ENCODE assay signal across 1 cellular context in the genomic region with DNA sequence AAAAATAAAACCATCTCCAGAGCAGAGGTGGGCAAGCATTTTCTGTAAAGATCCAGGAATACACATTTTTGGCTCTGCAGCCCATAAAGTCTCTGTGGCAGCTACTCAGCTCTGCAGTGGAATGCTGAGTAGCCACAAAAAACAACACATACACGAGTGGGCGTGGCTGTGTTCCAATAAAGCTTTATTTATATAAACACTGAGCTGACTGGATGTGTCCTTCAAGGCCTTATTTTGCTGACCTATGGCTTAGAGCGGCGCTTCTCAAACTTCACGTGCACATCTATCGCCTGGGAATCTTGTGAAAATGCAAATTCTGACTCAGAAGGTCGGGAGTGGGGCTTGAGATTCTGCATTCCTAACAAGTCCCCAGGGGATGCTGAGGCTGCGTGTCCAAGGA.
A peak's percentile ranks its signal among the peaks of the same experiment; 100 is the strongest.
TF ChIP-seq lines count a peak whose summit lies in the region.

No MANE protein-coding gene starts in this region.

TF ChIP-seq in HepG2, 621 proteins besides CTCF, POLR2A, EP300 and RAD21 (continued from another document):
- TF ChIP-seq, protein P1, sequence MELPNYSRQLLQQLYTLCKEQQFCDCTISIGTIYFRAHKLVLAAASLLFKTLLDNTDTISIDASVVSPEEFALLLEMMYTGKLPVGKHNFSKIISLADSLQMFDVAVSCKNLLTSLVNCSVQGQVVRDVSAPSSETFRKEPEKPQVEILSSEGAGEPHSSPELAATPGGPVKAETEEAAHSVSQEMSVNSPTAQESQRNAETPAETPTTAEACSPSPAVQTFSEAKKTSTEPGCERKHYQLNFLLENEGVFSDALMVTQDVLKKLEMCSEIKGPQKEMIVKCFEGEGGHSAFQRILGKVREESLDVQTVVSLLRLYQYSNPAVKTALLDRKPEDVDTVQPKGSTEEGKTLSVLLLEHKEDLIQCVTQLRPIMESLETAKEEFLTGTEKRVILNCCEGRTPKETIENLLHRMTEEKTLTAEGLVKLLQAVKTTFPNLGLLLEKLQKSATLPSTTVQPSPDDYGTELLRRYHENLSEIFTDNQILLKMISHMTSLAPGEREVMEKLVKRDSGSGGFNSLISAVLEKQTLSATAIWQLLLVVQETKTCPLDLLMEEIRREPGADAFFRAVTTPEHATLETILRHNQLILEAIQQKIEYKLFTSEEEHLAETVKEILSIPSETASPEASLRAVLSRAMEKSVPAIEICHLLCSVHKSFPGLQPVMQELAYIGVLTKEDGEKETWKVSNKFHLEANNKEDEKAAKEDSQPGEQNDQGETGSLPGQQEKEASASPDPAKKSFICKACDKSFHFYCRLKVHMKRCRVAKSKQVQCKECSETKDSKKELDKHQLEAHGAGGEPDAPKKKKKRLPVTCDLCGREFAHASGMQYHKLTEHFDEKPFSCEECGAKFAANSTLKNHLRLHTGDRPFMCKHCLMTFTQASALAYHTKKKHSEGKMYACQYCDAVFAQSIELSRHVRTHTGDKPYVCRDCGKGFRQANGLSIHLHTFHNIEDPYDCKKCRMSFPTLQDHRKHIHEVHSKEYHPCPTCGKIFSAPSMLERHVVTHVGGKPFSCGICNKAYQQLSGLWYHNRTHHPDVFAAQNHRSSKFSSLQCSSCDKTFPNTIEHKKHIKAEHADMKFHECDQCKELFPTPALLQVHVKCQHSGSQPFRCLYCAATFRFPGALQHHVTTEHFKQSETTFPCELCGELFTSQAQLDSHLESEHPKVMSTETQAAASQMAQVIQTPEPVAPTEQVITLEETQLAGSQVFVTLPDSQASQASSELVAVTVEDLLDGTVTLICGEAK (IDR thresholded peaks at IDR 0.05) = no peak
- TF ChIP-seq, protein P1 (CRISPR knock-in tag; IDR thresholded peaks at IDR 0.05) = peak; percentile 94
- TF ChIP-seq, protein P2, sequence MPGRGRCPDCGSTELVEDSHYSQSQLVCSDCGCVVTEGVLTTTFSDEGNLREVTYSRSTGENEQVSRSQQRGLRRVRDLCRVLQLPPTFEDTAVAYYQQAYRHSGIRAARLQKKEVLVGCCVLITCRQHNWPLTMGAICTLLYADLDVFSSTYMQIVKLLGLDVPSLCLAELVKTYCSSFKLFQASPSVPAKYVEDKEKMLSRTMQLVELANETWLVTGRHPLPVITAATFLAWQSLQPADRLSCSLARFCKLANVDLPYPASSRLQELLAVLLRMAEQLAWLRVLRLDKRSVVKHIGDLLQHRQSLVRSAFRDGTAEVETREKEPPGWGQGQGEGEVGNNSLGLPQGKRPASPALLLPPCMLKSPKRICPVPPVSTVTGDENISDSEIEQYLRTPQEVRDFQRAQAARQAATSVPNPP (CRISPR knock-in tag; IDR thresholded peaks at IDR 0.05) = no peak
- peak; percentile 51; the same call in 1 of the 2 replicates for TF ChIP-seq MAFF (IDR thresholded peaks at IDR 0.05; ENCODE audit: low read depth, low read length)
- no peak for TF ChIP-seq ZNF724P (CRISPR knock-in tag; IDR thresholded peaks at IDR 0.05; ENCODE audit: borderline replicate concordance)
- no peak for TF ChIP-seq ZNF296 (CRISPR knock-in tag; conservative IDR thresholded peaks at IDR 0.05)
- no peak for TF ChIP-seq ZNF33B (CRISPR knock-in tag; IDR thresholded peaks at IDR 0.05)
- TF ChIP-seq, protein P3, sequence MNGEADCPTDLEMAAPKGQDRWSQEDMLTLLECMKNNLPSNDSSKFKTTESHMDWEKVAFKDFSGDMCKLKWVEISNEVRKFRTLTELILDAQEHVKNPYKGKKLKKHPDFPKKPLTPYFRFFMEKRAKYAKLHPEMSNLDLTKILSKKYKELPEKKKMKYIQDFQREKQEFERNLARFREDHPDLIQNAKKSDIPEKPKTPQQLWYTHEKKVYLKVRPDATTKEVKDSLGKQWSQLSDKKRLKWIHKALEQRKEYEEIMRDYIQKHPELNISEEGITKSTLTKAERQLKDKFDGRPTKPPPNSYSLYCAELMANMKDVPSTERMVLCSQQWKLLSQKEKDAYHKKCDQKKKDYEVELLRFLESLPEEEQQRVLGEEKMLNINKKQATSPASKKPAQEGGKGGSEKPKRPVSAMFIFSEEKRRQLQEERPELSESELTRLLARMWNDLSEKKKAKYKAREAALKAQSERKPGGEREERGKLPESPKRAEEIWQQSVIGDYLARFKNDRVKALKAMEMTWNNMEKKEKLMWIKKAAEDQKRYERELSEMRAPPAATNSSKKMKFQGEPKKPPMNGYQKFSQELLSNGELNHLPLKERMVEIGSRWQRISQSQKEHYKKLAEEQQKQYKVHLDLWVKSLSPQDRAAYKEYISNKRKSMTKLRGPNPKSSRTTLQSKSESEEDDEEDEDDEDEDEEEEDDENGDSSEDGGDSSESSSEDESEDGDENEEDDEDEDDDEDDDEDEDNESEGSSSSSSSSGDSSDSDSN (CRISPR knock-in tag; IDR thresholded peaks at IDR 0.05) = no peak
- TF ChIP-seq ARHGAP35 (CRISPR knock-in tag; IDR thresholded peaks at IDR 0.05; ENCODE audit: borderline replicate concordance) = no peak
- TF ChIP-seq DNMT1 (CRISPR knock-in tag; IDR thresholded peaks at IDR 0.05) = no peak
- TF ChIP-seq SP5 (CRISPR knock-in tag; IDR thresholded peaks at IDR 0.05; ENCODE audit: borderline replicate concordance, low read depth) = no peak
- TF ChIP-seq KLF9 (CRISPR knock-in tag; IDR thresholded peaks at IDR 0.05; ENCODE audit: low read depth) = no peak
- no peak for TF ChIP-seq ZNF841 (CRISPR knock-in tag; IDR thresholded peaks at IDR 0.05; ENCODE audit: borderline replicate concordance)
- TF ChIP-seq TP53 (CRISPR knock-in tag; conservative IDR thresholded peaks at IDR 0.05) = no peak
